ENCODE assay signal across 18 cellular contexts in the genomic region with DNA sequence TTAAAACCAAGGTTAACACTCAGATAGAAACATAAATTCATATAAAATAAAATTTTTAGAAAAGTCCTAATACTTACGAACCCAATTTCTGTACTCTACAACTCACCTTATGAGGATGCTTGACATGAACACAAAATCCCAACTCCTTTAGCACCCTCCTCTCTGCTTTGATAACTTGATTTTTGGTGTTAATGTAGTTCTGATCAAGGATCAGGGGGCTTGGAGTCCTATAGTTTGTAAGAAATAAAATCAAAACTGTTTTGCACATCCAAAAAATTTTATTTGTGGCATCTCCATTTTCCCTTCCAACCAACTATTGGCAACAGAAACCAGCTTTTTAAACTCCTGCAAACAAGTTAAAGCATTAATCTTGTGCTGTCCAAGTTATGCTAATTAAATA. TPM values are rescaled to one million over a fixed set of nuclear protein-coding genes. Genes with fewer than 3 reads are reported as not detected.
A peak's percentile ranks its signal among the peaks of the same experiment; 100 is the strongest.
DNase-seq lines count a peak whose midpoint lies in the region; ATAC-seq, FAIRE-seq and TF ChIP-seq lines count a peak whose summit lies in the region.
"Had no signal": no experiment of that assay in that cellular context is flagged by ENCODE, and none has a peak within 500 bp of the region (broad histone marks: within the 10 kb centered on the region; RNA-seq: fewer than 3 reads in every experiment).

No MANE protein-coding gene starts in this region.

- peak overlapping the region; percentile 96; the same call in 1 of the 2 replicates for H3K4me2 ChIP-seq in MM.1S (ENCODE audit: low read depth, low read length)

- no peak overlapping the region for H3K9ac ChIP-seq in MM.1S (ENCODE audit: low read length)

- H3K9me3 Mint-ChIP-seq in activated naive CD4-positive, alpha-beta T cell treated with anti-CD3 and anti-CD28 coated beads, Interleukin-2, amount 50 U/mL, for 72 hours = no peaks in the 10 kb centered on the region
- H3K9me3 Mint-ChIP-seq in effector memory CD8-positive, alpha-beta T cell = no peaks in the 10 kb centered on the region
- H3K9me3 Mint-ChIP-seq in stimulated activated naive CD8-positive, alpha-beta T cell treated with anti-CD3 and anti-CD28 coated beads, Interleukin-15, amount 100 ng/mL, for 72 hours = no peaks in the 10 kb centered on the region

- peaks cover 58% of the 10 kb centered on the region for H3K4me1 ChIP-seq in MM.1S (ENCODE audit: low read length)

- no peaks in the 10 kb centered on the region for H3K9me2 ChIP-seq in MM.1S (replicated peaks; ENCODE audit: insufficient read depth, low read length)

- DNase-seq in activated naive CD4-positive, alpha-beta T cell treated with anti-CD3 and anti-CD28 coated beads, Interleukin-2, amount 50 U/mL, for 72 hours (ENCODE audit: low spot score in 2 of 2) = no peak
- DNase-seq in activated naive CD4-positive, alpha-beta T cell treated with anti-CD3 and anti-CD28 coated beads, Interleukin-2, amount 50 U/mL, for 16 hours = no peak
- DNase-seq in MM.1S = no peak
- DNase-seq in effector memory CD8-positive, alpha-beta T cell = no peak
- DNase-seq in stimulated activated naive CD8-positive, alpha-beta T cell treated with anti-CD3 and anti-CD28 coated beads, Interleukin-15, amount 100 ng/mL, for 72 hours = no peak
- DNase-seq in urothelium cell line (ENCODE audit: low spot score) = no peak
- DNase-seq in GM19238 (ENCODE audit: insufficient read length, low spot score) = no peak
- DNase-seq in MG63 = no peak
- DNase-seq: DMS 273 treated with DMSO at 0.1 percent for 48 hours; IMR-90; NCI-H1048; NCI-H2107; NCI-H345; NCI-H526 treated with DMSO at 0.1 percent for 48 hours; NK-92 treated with Interleukin-12 subunit alpha and Interleukin-12 subunit beta, amount 100 ng/mL, for 24 hours had no signal

- H3K36me3 ChIP-seq in MM.1S (replicated peaks; ENCODE audit: insufficient read depth, low read length) = peaks cover 88% of the 10 kb centered on the region
- H3K36me3 ChIP-seq in MG63 = peaks cover 100% of the 10 kb centered on the region

- peak overlapping the region in 1 of 2 donors; percentile 30 for H3K4me3 Mint-ChIP-seq in effector memory CD8-positive, alpha-beta T cell
- H3K4me3 Mint-ChIP-seq in stimulated activated naive CD8-positive, alpha-beta T cell treated with anti-CD3 and anti-CD28 coated beads, Interleukin-15, amount 100 ng/mL, for 72 hours = peak overlapping the region; percentile 5 to 47
- H3K4me3 Mint-ChIP-seq: B cell had no signal

- no peak for TF ChIP-seq CTCF in MM.1S (IDR thresholded peaks at IDR 0.05; ENCODE audit: low read length)

- no peak overlapping the region for H3K27ac ChIP-seq in MM.1S (ENCODE audit: low read length)
- H3K27ac ChIP-seq: RWPE1, SJSA1 had no signal

- no peak for ATAC-seq in activated naive CD4-positive, alpha-beta T cell treated with anti-CD3 and anti-CD28 coated beads, Interleukin-2, amount 50 U/mL, for 72 hours
- no peak for ATAC-seq in effector memory CD8-positive, alpha-beta T cell (replicated peaks)
- no peak for ATAC-seq in stimulated activated naive CD8-positive, alpha-beta T cell treated with anti-CD3 and anti-CD28 coated beads, Interleukin-15, amount 100 ng/mL, for 72 hours

- peaks cover 42 to 84% of the 10 kb centered on the region in 2 donors for H3K36me3 Mint-ChIP-seq in activated naive CD4-positive, alpha-beta T cell treated with anti-CD3 and anti-CD28 coated beads, Interleukin-2, amount 50 U/mL, for 72 hours
- peaks cover 100% of the 10 kb centered on the region for H3K36me3 Mint-ChIP-seq in effector memory CD8-positive, alpha-beta T cell (ENCODE audit: insufficient read depth)

- H3K27ac Mint-ChIP-seq in activated naive CD4-positive, alpha-beta T cell treated with anti-CD3 and anti-CD28 coated beads, Interleukin-2, amount 50 U/mL, for 72 hours = peak overlapping the region; percentile 69 to 85
- H3K27ac Mint-ChIP-seq in effector memory CD8-positive, alpha-beta T cell = peak overlapping the region; percentile 25 to 49
- peak overlapping the region in 1 of 2 donors; percentile 40 for H3K27ac Mint-ChIP-seq in stimulated activated naive CD8-positive, alpha-beta T cell treated with anti-CD3 and anti-CD28 coated beads, Interleukin-15, amount 100 ng/mL, for 72 hours
- H3K27ac Mint-ChIP-seq: B cell had no signal

- H4K20me1 ChIP-seq in MM.1S (ENCODE audit: insufficient read depth, low read length) = peaks cover 91% of the 10 kb centered on the region

- H3K27me3 ChIP-seq in MM.1S (replicated peaks; ENCODE audit: insufficient read depth, low read length) (no peaks in the 10 kb centered on the region), MG63 (no peaks in the 10 kb centered on the region)
- H3K27me3 ChIP-seq: SJSA1 had no signal

- H3K4me3 ChIP-seq in MM.1S (ENCODE audit: low read length) (no peak overlapping the region), MG63 (no peak overlapping the region)
- H3K4me3 ChIP-seq: SJSA1 had no signal

- peaks cover 100% of the 10 kb centered on the region for H3F3A ChIP-seq in MM.1S (ENCODE audit: insufficient read depth, low read length)

- FAIRE-seq in urothelium cell line (lab: Jason Lieb, UNC) = no peak

- no peaks in the 10 kb centered on the region for H3K27me3 Mint-ChIP-seq in effector memory CD8-positive, alpha-beta T cell
- H3K27me3 Mint-ChIP-seq in stimulated activated naive CD8-positive, alpha-beta T cell treated with anti-CD3 and anti-CD28 coated beads, Interleukin-15, amount 100 ng/mL, for 72 hours = no peaks in the 10 kb centered on the region
- H3K27me3 Mint-ChIP-seq: B cell had no signal

- H2AFZ ChIP-seq in MM.1S (ENCODE audit: low read length) = no peak overlapping the region

- H3K79me2 ChIP-seq in MM.1S (ENCODE audit: low read length) = peaks cover 100% of the 10 kb centered on the region

- no peaks in the 10 kb centered on the region for H3K9me3 ChIP-seq in MM.1S (replicated peaks; ENCODE audit: insufficient read depth, low read length)
- H3K9me3 ChIP-seq in MG63 = no peaks in the 10 kb centered on the region
- H3K9me3 ChIP-seq: SJSA1 had no signal

- H3K4me1 Mint-ChIP-seq in effector memory CD8-positive, alpha-beta T cell (ENCODE audit: low read depth in 2 of 2) = peaks cover 36 to 74% of the 10 kb centered on the region in 2 donors
- peaks cover 73% of the 10 kb centered on the region for H3K4me1 Mint-ChIP-seq in stimulated activated naive CD8-positive, alpha-beta T cell treated with anti-CD3 and anti-CD28 coated beads, Interleukin-15, amount 100 ng/mL, for 72 hours

RNA-seq across cellular contexts. Expression of a gene that starts 7.0 kb away (rescaled TPM):
- total RNA-seq in activated naive CD4-positive, alpha-beta T cell treated with anti-CD3 and anti-CD28 coated beads, Interleukin-2, amount 50 U/mL, for 72 hours = 100 to 1,000 TPM; 260 to 288 TPM
- 51.8 and 68.8 TPM in 2 replicates for total RNA-seq in MG63 (2014; rRNA removed; shearing (Covaris generic); ENCODE audit: low replicate concordance)
